In genomic region chr19:39765091-39766076, GRCh38 we compare ENCODE assay signal across 9 cellular contexts. TPM values are rescaled to one million over a fixed set of nuclear protein-coding genes. Genes with fewer than 3 reads are reported as not detected.
DNase-seq lines count a peak whose midpoint lies in the region; ATAC-seq and TF ChIP-seq lines count a peak whose summit lies in the region.
"Had no signal": no experiment of that assay in that cellular context is flagged by ENCODE, and none has a peak within 500 bp of the region (broad histone marks: within the 10 kb centered on the region; RNA-seq: fewer than 3 reads in every experiment).

No MANE protein-coding gene starts in this region.

- H3K4me1 Mint-ChIP-seq in osteocyte (ENCODE audit: unreplicated experiment): peaks cover 2% of the 10 kb centered on the region

- no peak overlapping the region for H3K4me3 ChIP-seq in fibroblast of mammary gland (ENCODE audit: control insufficient read depth, low read depth, low read length)
- H3K4me3 ChIP-seq: BLaER1 treated with 17β-estradiol and CSF1 and Interleukin-3, amounts not matched to agents 10 nM and 100 nM had no signal

- H3K27ac Mint-ChIP-seq in osteocyte (ENCODE audit: unreplicated experiment): no peak overlapping the region

- no peak overlapping the region for H3K4me3 Mint-ChIP-seq in osteocyte (ENCODE audit: unreplicated experiment)

- peaks cover 4% of the 10 kb centered on the region for H3K9me3 Mint-ChIP-seq in osteocyte (ENCODE audit: unreplicated experiment)

- DNase-seq in NCI-H2029 treated with DMSO at 0.1 percent for 48 hours (lab: John Stamatoyannopoulos, UW) (peak; percentile 5), NCI-H2029 (lab: John Stamatoyannopoulos, UW) (no peak), LoVo (ENCODE audit: low spot score) (peak; percentile 58), fibroblast of mammary gland (ENCODE audit: low read depth) (peak; percentile 56), osteocyte (ENCODE audit: extremely low spot score, unreplicated experiment) (no peak), GF-D8 (lab: John Stamatoyannopoulos, UW) (no peak)
- peak; percentile 34 for DNase-seq in activated CD4-positive, alpha-beta T cell treated with anti-CD3 and anti-CD28 coated beads, Interleukin-2, amount 50 U/mL, for 1 hour

- TF ChIP-seq CTCF in fibroblast of mammary gland (conservative IDR thresholded peaks at IDR 0.05; ENCODE audit: control insufficient read depth, insufficient read depth, low read depth, low read length): peak; percentile 84
- peak; percentile 80 for TF ChIP-seq CTCF in osteocyte (IDR thresholded peaks at IDR 0.05)

- H3K27me3 Mint-ChIP-seq in osteocyte (ENCODE audit: unreplicated experiment): peaks cover 5% of the 10 kb centered on the region

- no peak for ATAC-seq in activated CD4-positive, CD25-positive, alpha-beta regulatory T cell treated with anti-CD3 and anti-CD28 coated beads, Interleukin-2, amount 50 U/mL, for 24 hours

- no peaks in the 10 kb centered on the region for H3K36me3 Mint-ChIP-seq in osteocyte (ENCODE audit: unreplicated experiment)

RNA-seq across cellular contexts. Expression of gene LEUTX, which starts 13.3 kb away (rescaled TPM):
- not detected in 2 replicates for total RNA-seq in osteocyte

RNA-seq across cellular contexts. Expression of gene CLC, which starts 27.6 kb away (rescaled TPM):
- total RNA-seq in osteocyte: not detected in 2 replicates

Comparison
In these comparisons a context has a peak if more than half of its experiments do, and no peak if none do; other contexts are left out.
1. DNase-seq: peak in NCI-H2029 treated with DMSO at 0.1 percent for 48 hours (single experiment), LoVo (single experiment), activated CD4-positive, alpha-beta T cell treated with anti-CD3 and anti-CD28 coated beads, Interleukin-2, amount 50 U/mL, for 1 hour (single experiment) and fibroblast of mammary gland (single experiment); none in NCI-H2029 (single experiment), osteocyte (single experiment) and GF-D8 (single experiment).